1 cellular context compared by ENCODE assay signal in the genomic region with DNA sequence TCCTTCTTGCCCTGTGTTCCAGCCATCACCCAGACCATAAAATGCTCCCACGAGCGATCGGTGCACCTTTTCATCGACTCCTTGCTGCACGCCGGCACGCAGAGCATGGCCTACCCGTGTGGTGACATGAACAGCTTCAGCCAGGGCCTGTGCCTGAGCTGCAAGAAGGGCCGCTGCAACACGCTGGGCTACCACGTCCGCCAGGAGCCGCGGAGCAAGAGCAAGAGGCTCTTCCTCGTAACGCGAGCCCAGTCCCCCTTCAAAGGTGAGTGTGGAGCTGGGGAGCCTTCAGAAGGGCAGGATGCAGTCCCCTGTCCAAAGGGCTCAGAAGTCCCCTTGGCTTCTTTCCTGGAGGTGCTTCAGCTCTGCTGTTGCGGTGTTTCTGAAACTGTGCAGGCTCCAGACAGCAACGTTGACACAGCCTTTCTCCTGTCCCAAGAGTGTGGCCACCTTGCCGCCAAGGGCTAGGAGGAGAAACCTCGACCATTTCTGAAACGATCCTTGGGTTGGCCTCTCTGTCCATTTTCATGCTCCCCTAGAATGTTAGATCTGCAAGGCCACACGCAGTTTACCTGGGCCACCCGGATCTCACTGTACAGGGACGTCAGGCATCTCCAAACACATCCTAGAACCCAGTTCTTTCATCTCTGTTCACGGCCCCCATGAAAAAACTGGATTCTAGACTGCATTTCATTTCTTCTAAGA.
TF ChIP-seq lines count a peak whose summit lies in the region.

No MANE protein-coding gene starts in this region.

TF ChIP-seq in K562, 482 proteins besides CTCF, POLR2A, EP300 and RAD21 (continued from another document):
- TF ChIP-seq ZNF444 (CRISPR knock-in tag; IDR thresholded peaks at IDR 0.05) = no peak
